In the genomic region with DNA sequence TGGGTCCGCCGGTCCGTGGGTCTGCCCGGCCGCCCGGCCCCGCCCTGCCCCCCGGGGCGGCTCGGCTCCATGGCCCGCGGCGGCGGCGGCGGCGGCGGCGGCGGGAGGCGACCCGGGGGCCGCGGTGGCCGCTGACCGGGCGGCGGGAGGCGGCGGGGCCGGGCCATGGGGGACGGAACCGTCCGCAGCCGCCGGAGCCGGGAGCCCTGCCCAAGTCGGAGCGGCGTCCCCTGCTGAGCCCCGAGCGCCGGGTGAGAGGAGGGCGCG, we compare ENCODE assay signal across 1 cellular context.
TF ChIP-seq lines count a peak whose summit lies in the region.

No MANE protein-coding gene starts in this region.

TF ChIP-seq in K562, 482 proteins besides CTCF, POLR2A, EP300 and RAD21 (continued from another document):
- TF ChIP-seq, protein P1, sequence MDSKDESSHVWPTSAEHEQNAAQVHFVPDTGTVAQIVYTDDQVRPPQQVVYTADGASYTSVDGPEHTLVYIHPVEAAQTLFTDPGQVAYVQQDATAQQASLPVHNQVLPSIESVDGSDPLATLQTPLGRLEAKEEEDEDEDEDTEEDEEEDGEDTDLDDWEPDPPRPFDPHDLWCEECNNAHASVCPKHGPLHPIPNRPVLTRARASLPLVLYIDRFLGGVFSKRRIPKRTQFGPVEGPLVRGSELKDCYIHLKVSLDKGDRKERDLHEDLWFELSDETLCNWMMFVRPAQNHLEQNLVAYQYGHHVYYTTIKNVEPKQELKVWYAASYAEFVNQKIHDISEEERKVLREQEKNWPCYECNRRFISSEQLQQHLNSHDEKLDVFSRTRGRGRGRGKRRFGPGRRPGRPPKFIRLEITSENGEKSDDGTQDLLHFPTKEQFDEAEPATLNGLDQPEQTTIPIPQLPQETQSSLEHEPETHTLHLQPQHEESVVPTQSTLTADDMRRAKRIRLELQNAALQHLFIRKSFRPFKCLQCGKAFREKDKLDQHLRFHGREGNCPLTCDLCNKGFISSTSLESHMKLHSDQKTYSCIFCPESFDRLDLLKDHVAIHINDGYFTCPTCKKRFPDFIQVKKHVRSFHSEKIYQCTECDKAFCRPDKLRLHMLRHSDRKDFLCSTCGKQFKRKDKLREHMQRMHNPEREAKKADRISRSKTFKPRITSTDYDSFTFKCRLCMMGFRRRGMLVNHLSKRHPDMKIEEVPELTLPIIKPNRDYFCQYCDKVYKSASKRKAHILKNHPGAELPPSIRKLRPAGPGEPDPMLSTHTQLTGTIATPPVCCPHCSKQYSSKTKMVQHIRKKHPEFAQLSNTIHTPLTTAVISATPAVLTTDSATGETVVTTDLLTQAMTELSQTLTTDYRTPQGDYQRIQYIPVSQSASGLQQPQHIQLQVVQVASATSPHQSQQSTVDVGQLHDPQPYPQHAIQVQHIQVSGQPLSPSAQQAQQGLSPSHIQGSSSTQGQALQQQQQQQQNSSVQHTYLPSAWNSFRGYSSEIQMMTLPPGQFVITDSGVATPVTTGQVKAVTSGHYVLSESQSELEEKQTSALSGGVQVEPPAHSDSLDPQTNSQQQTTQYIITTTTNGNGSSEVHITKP (IDR thresholded peaks at IDR 0.05; ENCODE audit: partially characterized antibody) = no peak
- TF ChIP-seq NUFIP1 (IDR thresholded peaks at IDR 0.05; ENCODE audit: partially characterized antibody) = no peak
- TF ChIP-seq NFE2L1 (tag; IDR thresholded peaks at IDR 0.05; ENCODE audit: borderline replicate concordance, low read depth) = no peak
- TF ChIP-seq CBFA2T3 (IDR thresholded peaks at IDR 0.05) = no peak
- TF ChIP-seq YBX1 (IDR thresholded peaks at IDR 0.05) = no peak
- no peak for TF ChIP-seq ZEB2 (IDR thresholded peaks at IDR 0.05)
- peak; percentile 19 for TF ChIP-seq RBBP5 (IDR thresholded peaks at IDR 0.05; ENCODE audit: borderline replicate concordance, insufficient read depth, low read length, poor library complexity, severe bottlenecking)
- TF ChIP-seq, protein P2, sequence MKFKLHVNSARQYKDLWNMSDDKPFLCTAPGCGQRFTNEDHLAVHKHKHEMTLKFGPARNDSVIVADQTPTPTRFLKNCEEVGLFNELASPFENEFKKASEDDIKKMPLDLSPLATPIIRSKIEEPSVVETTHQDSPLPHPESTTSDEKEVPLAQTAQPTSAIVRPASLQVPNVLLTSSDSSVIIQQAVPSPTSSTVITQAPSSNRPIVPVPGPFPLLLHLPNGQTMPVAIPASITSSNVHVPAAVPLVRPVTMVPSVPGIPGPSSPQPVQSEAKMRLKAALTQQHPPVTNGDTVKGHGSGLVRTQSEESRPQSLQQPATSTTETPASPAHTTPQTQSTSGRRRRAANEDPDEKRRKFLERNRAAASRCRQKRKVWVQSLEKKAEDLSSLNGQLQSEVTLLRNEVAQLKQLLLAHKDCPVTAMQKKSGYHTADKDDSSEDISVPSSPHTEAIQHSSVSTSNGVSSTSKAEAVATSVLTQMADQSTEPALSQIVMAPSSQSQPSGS (CRISPR knock-in tag; IDR thresholded peaks at IDR 0.05) = no peak
- TF ChIP-seq THRAP3 (IDR thresholded peaks at IDR 0.05; ENCODE audit: borderline replicate concordance) = no peak
- TF ChIP-seq KLF1 (tag; IDR thresholded peaks at IDR 0.05) = no peak
- no peak for TF ChIP-seq BRD9 (IDR thresholded peaks at IDR 0.05; ENCODE audit: low read depth, partially characterized antibody)
- TF ChIP-seq, protein P3, sequence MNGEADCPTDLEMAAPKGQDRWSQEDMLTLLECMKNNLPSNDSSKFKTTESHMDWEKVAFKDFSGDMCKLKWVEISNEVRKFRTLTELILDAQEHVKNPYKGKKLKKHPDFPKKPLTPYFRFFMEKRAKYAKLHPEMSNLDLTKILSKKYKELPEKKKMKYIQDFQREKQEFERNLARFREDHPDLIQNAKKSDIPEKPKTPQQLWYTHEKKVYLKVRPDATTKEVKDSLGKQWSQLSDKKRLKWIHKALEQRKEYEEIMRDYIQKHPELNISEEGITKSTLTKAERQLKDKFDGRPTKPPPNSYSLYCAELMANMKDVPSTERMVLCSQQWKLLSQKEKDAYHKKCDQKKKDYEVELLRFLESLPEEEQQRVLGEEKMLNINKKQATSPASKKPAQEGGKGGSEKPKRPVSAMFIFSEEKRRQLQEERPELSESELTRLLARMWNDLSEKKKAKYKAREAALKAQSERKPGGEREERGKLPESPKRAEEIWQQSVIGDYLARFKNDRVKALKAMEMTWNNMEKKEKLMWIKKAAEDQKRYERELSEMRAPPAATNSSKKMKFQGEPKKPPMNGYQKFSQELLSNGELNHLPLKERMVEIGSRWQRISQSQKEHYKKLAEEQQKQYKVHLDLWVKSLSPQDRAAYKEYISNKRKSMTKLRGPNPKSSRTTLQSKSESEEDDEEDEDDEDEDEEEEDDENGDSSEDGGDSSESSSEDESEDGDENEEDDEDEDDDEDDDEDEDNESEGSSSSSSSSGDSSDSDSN (IDR thresholded peaks at IDR 0.05; ENCODE audit: borderline replicate concordance in 1 of 2, low read depth in 2 of 2, low read length in 2 of 2) = 0 out of 4 replicates have a peak, but pooled peaks of 1 of the 2 experiments have one; percentile 2
- TF ChIP-seq PHB (CRISPR knock-in tag; IDR thresholded peaks at IDR 0.05) = no peak
- TF ChIP-seq ZNF124 (CRISPR knock-in tag; IDR thresholded peaks at IDR 0.05) = no peak
- no peak for TF ChIP-seq ZNF766 (CRISPR knock-in tag; conservative IDR thresholded peaks at IDR 0.05)
- TF ChIP-seq PHB2 (IDR thresholded peaks at IDR 0.05; ENCODE audit: low read depth) = no peak
- no peak for TF ChIP-seq ZNF316 (IDR thresholded peaks at IDR 0.05)
- no peak for TF ChIP-seq OTX1 (CRISPR knock-in tag; IDR thresholded peaks at IDR 0.05)
- 0 out of 2 replicates have a peak, but pooled peaks have one; percentile 34 for TF ChIP-seq CXXC5 (CRISPR knock-in tag; IDR thresholded peaks at IDR 0.05)
- peak; percentile 34; the same call in 1 of the 2 replicates for TF ChIP-seq PHF8 (IDR thresholded peaks at IDR 0.05; ENCODE audit: borderline replicate concordance, low read length)
- no peak for TF ChIP-seq KLF6 (CRISPR knock-in tag; IDR thresholded peaks at IDR 0.05; ENCODE audit: borderline replicate concordance)
- TF ChIP-seq, protein P4, sequence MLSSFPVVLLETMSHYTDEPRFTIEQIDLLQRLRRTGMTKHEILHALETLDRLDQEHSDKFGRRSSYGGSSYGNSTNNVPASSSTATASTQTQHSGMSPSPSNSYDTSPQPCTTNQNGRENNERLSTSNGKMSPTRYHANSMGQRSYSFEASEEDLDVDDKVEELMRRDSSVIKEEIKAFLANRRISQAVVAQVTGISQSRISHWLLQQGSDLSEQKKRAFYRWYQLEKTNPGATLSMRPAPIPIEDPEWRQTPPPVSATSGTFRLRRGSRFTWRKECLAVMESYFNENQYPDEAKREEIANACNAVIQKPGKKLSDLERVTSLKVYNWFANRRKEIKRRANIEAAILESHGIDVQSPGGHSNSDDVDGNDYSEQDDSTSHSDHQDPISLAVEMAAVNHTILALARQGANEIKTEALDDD (IDR thresholded peaks at IDR 0.05) = no peak
- no peak for TF ChIP-seq MED1 (CRISPR knock-in tag; IDR thresholded peaks at IDR 0.05; ENCODE audit: borderline replicate concordance)
- TF ChIP-seq MAFF (IDR thresholded peaks at IDR 0.05; ENCODE audit: low read length) = no peak
- no peak for TF ChIP-seq ZNF717 (CRISPR knock-in tag; IDR thresholded peaks at IDR 0.05)
- TF ChIP-seq, protein P5, sequence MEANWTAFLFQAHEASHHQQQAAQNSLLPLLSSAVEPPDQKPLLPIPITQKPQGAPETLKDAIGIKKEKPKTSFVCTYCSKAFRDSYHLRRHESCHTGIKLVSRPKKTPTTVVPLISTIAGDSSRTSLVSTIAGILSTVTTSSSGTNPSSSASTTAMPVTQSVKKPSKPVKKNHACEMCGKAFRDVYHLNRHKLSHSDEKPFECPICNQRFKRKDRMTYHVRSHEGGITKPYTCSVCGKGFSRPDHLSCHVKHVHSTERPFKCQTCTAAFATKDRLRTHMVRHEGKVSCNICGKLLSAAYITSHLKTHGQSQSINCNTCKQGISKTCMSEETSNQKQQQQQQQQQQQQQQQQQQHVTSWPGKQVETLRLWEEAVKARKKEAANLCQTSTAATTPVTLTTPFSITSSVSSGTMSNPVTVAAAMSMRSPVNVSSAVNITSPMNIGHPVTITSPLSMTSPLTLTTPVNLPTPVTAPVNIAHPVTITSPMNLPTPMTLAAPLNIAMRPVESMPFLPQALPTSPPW (CRISPR knock-in tag; IDR thresholded peaks at IDR 0.05) = peak; percentile 33
- TF ChIP-seq, protein P6, sequence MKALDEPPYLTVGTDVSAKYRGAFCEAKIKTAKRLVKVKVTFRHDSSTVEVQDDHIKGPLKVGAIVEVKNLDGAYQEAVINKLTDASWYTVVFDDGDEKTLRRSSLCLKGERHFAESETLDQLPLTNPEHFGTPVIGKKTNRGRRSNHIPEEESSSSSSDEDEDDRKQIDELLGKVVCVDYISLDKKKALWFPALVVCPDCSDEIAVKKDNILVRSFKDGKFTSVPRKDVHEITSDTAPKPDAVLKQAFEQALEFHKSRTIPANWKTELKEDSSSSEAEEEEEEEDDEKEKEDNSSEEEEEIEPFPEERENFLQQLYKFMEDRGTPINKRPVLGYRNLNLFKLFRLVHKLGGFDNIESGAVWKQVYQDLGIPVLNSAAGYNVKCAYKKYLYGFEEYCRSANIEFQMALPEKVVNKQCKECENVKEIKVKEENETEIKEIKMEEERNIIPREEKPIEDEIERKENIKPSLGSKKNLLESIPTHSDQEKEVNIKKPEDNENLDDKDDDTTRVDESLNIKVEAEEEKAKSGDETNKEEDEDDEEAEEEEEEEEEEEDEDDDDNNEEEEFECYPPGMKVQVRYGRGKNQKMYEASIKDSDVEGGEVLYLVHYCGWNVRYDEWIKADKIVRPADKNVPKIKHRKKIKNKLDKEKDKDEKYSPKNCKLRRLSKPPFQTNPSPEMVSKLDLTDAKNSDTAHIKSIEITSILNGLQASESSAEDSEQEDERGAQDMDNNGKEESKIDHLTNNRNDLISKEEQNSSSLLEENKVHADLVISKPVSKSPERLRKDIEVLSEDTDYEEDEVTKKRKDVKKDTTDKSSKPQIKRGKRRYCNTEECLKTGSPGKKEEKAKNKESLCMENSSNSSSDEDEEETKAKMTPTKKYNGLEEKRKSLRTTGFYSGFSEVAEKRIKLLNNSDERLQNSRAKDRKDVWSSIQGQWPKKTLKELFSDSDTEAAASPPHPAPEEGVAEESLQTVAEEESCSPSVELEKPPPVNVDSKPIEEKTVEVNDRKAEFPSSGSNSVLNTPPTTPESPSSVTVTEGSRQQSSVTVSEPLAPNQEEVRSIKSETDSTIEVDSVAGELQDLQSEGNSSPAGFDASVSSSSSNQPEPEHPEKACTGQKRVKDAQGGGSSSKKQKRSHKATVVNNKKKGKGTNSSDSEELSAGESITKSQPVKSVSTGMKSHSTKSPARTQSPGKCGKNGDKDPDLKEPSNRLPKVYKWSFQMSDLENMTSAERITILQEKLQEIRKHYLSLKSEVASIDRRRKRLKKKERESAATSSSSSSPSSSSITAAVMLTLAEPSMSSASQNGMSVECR (CRISPR knock-in tag; IDR thresholded peaks at IDR 0.05) = no peak
- TF ChIP-seq NCOA4 (IDR thresholded peaks at IDR 0.05; ENCODE audit: partially characterized antibody) = no peak
- TF ChIP-seq ZNF282 (CRISPR knock-in tag; IDR thresholded peaks at IDR 0.05) = no peak
- TF ChIP-seq POLR2G (IDR thresholded peaks at IDR 0.05; ENCODE audit: low read depth, low read length) = peak; percentile 10; the same call in 1 of the 2 replicates
- TF ChIP-seq, protein P7, sequence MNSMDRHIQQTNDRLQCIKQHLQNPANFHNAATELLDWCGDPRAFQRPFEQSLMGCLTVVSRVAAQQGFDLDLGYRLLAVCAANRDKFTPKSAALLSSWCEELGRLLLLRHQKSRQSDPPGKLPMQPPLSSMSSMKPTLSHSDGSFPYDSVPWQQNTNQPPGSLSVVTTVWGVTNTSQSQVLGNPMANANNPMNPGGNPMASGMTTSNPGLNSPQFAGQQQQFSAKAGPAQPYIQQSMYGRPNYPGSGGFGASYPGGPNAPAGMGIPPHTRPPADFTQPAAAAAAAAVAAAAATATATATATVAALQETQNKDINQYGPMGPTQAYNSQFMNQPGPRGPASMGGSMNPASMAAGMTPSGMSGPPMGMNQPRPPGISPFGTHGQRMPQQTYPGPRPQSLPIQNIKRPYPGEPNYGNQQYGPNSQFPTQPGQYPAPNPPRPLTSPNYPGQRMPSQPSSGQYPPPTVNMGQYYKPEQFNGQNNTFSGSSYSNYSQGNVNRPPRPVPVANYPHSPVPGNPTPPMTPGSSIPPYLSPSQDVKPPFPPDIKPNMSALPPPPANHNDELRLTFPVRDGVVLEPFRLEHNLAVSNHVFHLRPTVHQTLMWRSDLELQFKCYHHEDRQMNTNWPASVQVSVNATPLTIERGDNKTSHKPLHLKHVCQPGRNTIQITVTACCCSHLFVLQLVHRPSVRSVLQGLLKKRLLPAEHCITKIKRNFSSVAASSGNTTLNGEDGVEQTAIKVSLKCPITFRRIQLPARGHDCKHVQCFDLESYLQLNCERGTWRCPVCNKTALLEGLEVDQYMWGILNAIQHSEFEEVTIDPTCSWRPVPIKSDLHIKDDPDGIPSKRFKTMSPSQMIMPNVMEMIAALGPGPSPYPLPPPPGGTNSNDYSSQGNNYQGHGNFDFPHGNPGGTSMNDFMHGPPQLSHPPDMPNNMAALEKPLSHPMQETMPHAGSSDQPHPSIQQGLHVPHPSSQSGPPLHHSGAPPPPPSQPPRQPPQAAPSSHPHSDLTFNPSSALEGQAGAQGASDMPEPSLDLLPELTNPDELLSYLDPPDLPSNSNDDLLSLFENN (IDR thresholded peaks at IDR 0.05; ENCODE audit: low read depth in 2 of 2, low read length in 2 of 2) = no peak
